ENCODE assay signal across 36 cellular contexts in the genomic region with DNA sequence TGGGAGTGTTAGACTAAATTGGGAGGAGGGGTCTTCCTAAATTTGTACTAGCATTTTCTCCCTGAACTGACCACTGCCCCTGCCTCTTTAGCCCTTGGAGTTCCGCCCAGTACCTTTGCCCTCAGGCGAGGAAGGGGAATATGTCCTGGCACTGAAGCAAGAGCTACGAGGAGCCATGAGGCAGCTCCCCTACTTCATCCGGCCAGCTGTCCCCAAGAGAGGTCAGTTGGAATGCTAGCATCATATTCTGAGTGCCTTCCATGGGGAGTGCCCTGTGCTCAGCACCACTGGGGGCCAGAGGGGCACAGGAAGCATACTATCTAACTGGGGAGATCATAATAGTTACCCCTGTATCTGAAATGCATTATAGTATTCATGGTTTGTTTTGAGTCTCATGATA. TPM values are rescaled to one million over a fixed set of nuclear protein-coding genes. Genes with fewer than 3 reads are reported as not detected.
DNase-seq lines count a peak whose midpoint lies in the region; ATAC-seq and TF ChIP-seq lines count a peak whose summit lies in the region.
"Had no signal": no experiment of that assay in that cellular context is flagged by ENCODE, and none has a peak within 500 bp of the region (broad histone marks: within the 10 kb centered on the region; RNA-seq: fewer than 3 reads in every experiment).

No MANE protein-coding gene starts in this region.

- whole genome bisulfite sequencing in GM23248 (ENCODE audit: low coverage in 1 of 2, low lambda C conversion rate in 2 of 2, missing lambda C conversion rate in 2 of 2), 2 experiments, result 73 to 77% methylated on average over 4 of the region's 4 CpGs

- H3K27me3 ChIP-seq in SJCRH30 (no peaks in the 10 kb centered on the region), gastrocnemius medialis (no peaks in the 10 kb centered on the region), GM23248 (replicated peaks; ENCODE audit: insufficient read depth) (no peaks in the 10 kb centered on the region)
- H3K27me3 ChIP-seq: cardiac muscle cell, left lung, Peyer's patch, suprapubic skin, upper lobe of left lung had no signal

- no peaks in the 10 kb centered on the region for H3K9me3 Mint-ChIP-seq in immature natural killer cell
- H3K9me3 Mint-ChIP-seq: activated naive CD4-positive, alpha-beta T cell treated with anti-CD3 and anti-CD28 coated beads for 36 hours; effector memory CD8-positive, alpha-beta T cell; naive B cell had no signal

- peaks cover 0 to 6% (median 5%) of the 10 kb centered on the region in 3 donors for H3K36me3 Mint-ChIP-seq in immature natural killer cell

- no peak overlapping the region for H2AFZ ChIP-seq in GM23248

- H3K4me2 ChIP-seq in GM23248 (ENCODE audit: unreplicated experiment), result no peak overlapping the region

- H3K4me3 ChIP-seq in SJCRH30, result no peak overlapping the region
- H3K4me3 ChIP-seq in coronary artery, result no peak overlapping the region
- H3K4me3 ChIP-seq in gastrocnemius medialis, result no peak overlapping the region
- H3K4me3 ChIP-seq in GM23248, result no peak overlapping the region
- H3K4me3 ChIP-seq: cardiac muscle cell, HAP-1, left lung, Peyer's patch, prostate gland, suprapubic skin, upper lobe of left lung had no signal

- no peak overlapping the region for H3K9ac ChIP-seq in GM23248

- H3K4me1 ChIP-seq in SJCRH30 (peaks cover 37% of the 10 kb centered on the region), gastrocnemius medialis (peaks cover 24% of the 10 kb centered on the region in 2 donors), GM23248 (ENCODE audit: insufficient read depth) (peaks cover 26% of the 10 kb centered on the region)

- ATAC-seq in gastrocnemius medialis, result no peak
- ATAC-seq: effector memory CD8-positive, alpha-beta T cell; left lung had no signal

- peak; percentile 41 for DNase-seq in activated CD8-positive, alpha-beta memory T cell treated with anti-CD3 and anti-CD28 coated beads, Interleukin-2, amount 50 U/mL, for 48 hours
- no peak for DNase-seq in activated CD8-positive, alpha-beta memory T cell treated with anti-CD3 and anti-CD28 coated beads, Interleukin-2, amount 50 U/mL, for 4 hours
- DNase-seq in SJCRH30 (peak; percentile 61 to 65), coronary artery (ENCODE audit: low spot score) (peak; percentile 57), gastrocnemius medialis (no peak), immature natural killer cell (no peak), GM23248 (no peak), hippocampal formation (lab: John Stamatoyannopoulos, UW) (no peak)
- DNase-seq: 8988T; activated CD4-positive, alpha-beta T cell treated with anti-CD3 and anti-CD28 coated beads for 48 hours; activated naive CD4-positive, alpha-beta T cell treated with anti-CD3 and anti-CD28 coated beads for 36 hours; aorta; cortex of kidney; effector memory CD8-positive, alpha-beta T cell; erythroblast; glutamatergic neuron; IMR-90; left lung; naive B cell; NCI-H146; NCI-H226; NCI-H748 treated with DMSO at 0.1 percent for 48 hours; occipital lobe; Peyer's patch; SHP77 treated with DMSO at 0.1 percent for 48 hours; stimulated activated CD4-positive, alpha-beta T cell treated with anti-CD3 and anti-CD28 coated beads, Interleukin-15, amount 100 ng/mL, for 24 hours; stimulated activated CD4-positive, alpha-beta T cell treated with anti-CD3 and anti-CD28 coated beads, Interleukin-4, amount 100 ng/mL, for 4 hours; T-helper 9 cell had no signal

- H3K9me3 ChIP-seq in SJCRH30 (replicated peaks) (no peaks in the 10 kb centered on the region), gastrocnemius medialis (no peaks in the 10 kb centered on the region), GM23248 (ENCODE audit: low read depth) (no peaks in the 10 kb centered on the region)
- H3K9me3 ChIP-seq: HAP-1, left lung, Peyer's patch, prostate gland, suprapubic skin, upper lobe of left lung had no signal

- H3K79me2 ChIP-seq in GM23248 (ENCODE audit: insufficient read depth), result no peaks in the 10 kb centered on the region

- H3K27ac Mint-ChIP-seq in immature natural killer cell, result peak overlapping the region in 2 of 6 donors; percentile 6 to 59
- H3K27ac Mint-ChIP-seq: activated naive CD4-positive, alpha-beta T cell treated with anti-CD3 and anti-CD28 coated beads for 36 hours had no signal

- peak overlapping the region; percentile 62 for H3K27ac ChIP-seq in SJCRH30
- no peak overlapping the region for H3K27ac ChIP-seq in coronary artery
- H3K27ac ChIP-seq in gastrocnemius medialis, result peak overlapping the region; percentile 25 to 50 (median 40)
- H3K27ac ChIP-seq in GM23248, result no peak overlapping the region
- H3K27ac ChIP-seq: C4-2B, cardiac muscle cell, left lung, Peyer's patch, prostate gland, suprapubic skin, VCaP had no signal

- H4K20me1 ChIP-seq in GM23248 (ENCODE audit: insufficient read depth), result no peaks in the 10 kb centered on the region

- H3F3A ChIP-seq in GM23248 (ENCODE audit: insufficient read depth), result peaks cover 24% of the 10 kb centered on the region

- H3K27me3 Mint-ChIP-seq in immature natural killer cell (ENCODE audit: low read depth in 3 of 3), result peaks cover 0 to 2% (median 0%) of the 10 kb centered on the region in 3 donors
- H3K27me3 Mint-ChIP-seq: effector memory CD8-positive, alpha-beta T cell; naive B cell had no signal

- intact Hi-C loops in gastrocnemius medialis (cut with DNase I; ENCODE audit: low total_unique reads), result no loop called here

- H3K36me3 ChIP-seq in SJCRH30, result no peaks in the 10 kb centered on the region
- H3K36me3 ChIP-seq in gastrocnemius medialis, result no peaks in the 10 kb centered on the region
- no peaks in the 10 kb centered on the region for H3K36me3 ChIP-seq in GM23248 (ENCODE audit: low read depth)
- H3K36me3 ChIP-seq: cardiac muscle cell, left lung, Peyer's patch, prostate gland, suprapubic skin, upper lobe of left lung had no signal

- H3K9me2 ChIP-seq in GM23248 (ENCODE audit: insufficient read depth), result no peaks in the 10 kb centered on the region

- peaks cover 1 to 17% of the 10 kb centered on the region in 2 donors for H3K4me1 Mint-ChIP-seq in immature natural killer cell

- TF ChIP-seq CTCF in coronary artery (IDR thresholded peaks at IDR 0.05) (no peak), gastrocnemius medialis (IDR thresholded peaks at IDR 0.05 in 4 of 5, conservative IDR thresholded peaks at IDR 0.05 in 1 of 5) (no peak)

- TF ChIP-seq POLR2A in gastrocnemius medialis (IDR thresholded peaks at IDR 0.05), result no peak

- H3K4me3 Mint-ChIP-seq in immature natural killer cell, result no peak overlapping the region
- H3K4me3 Mint-ChIP-seq: activated naive CD4-positive, alpha-beta T cell treated with anti-CD3 and anti-CD28 coated beads for 36 hours; effector memory CD8-positive, alpha-beta T cell; naive B cell had no signal

- in situ Hi-C loops in gastrocnemius medialis (cut with MboI; ENCODE audit: low sequenced_read_pairs in 4 of 4), result loop anchor here (5.0 kb wide), 1 partner anchor 37 kb away; no protein-coding TSS in a partner anchor
- in situ Hi-C loops in GM23248 (cut with MboI), result no loop called here

RNA-seq across cellular contexts. Expression of a gene that starts 10.7 kb away (rescaled TPM):
- 16.7 and 18.4 TPM in 2 replicates for total RNA-seq in SJCRH30 (2014; rRNA removed; shearing (Covaris generic))
- 10 to 100 TPM; 43.5 to 78.8 (median 59.4) TPM for total RNA-seq in gastrocnemius medialis
- 100 to 1,000 TPM; 112 to 207 (median 119) TPM for polyA plus RNA-seq in immature natural killer cell
- 17.4 and 24.2 TPM in 2 replicates for total RNA-seq in GM23248 (2014; rRNA removed; shearing (Covaris generic))
- 34.7 and 37.9 TPM in 2 replicates for polyA plus RNA-seq in GM23248 (2016; fragmentation: Nextera tagmentation; extraction: Ambion mirVana)

RNA-seq across cellular contexts. Expression of a gene that starts 10.8 kb away (rescaled TPM):
- total RNA-seq in SJCRH30 (2014; rRNA removed; shearing (Covaris generic)), result 0.69 and 0.84 TPM in 2 replicates
- 10 to 100 TPM in 1 of 4 donors, 1 to 10 TPM in 3; 3.3 to 19.0 (median 6.7) TPM for total RNA-seq in gastrocnemius medialis
- polyA plus RNA-seq in immature natural killer cell (under 1 TPM in 2 of 3 donors, not detected in 1; 0.11 to 0.55 TPM), GM23248 (2016; fragmentation: Nextera tagmentation; extraction: Ambion mirVana) (1.9 and 2.3 TPM in 2 replicates)
- 0.25 and 1.3 TPM in 2 replicates for total RNA-seq in GM23248 (2014; rRNA removed; shearing (Covaris generic))

RNA-seq across cellular contexts. Expression of a gene that starts 17.4 kb away (rescaled TPM):
- 33.4 and 35.6 TPM in 2 replicates for total RNA-seq in SJCRH30 (2014; rRNA removed; shearing (Covaris generic))
- total RNA-seq in gastrocnemius medialis, result 100 to 1,000 TPM in 1 of 4 donors, 10 to 100 TPM in 3; 37.1 to 108 (median 75.4) TPM
- 10 to 100 TPM; 17.9 to 28.0 (median 20.7) TPM for polyA plus RNA-seq in immature natural killer cell
- total RNA-seq in GM23248 (2014; rRNA removed; shearing (Covaris generic)), result 26.1 and 36.5 TPM in 2 replicates
- 18.3 TPM in 2 replicates for polyA plus RNA-seq in GM23248 (2016; fragmentation: Nextera tagmentation; extraction: Ambion mirVana)

RNA-seq across cellular contexts. Expression of a gene that starts 21.2 kb away (rescaled TPM):
- total RNA-seq in SJCRH30 (2014; rRNA removed; shearing (Covaris generic)), result 161 and 177 TPM in 2 replicates
- 1,000 to 10,000 TPM; 1,815 to 2,839 (median 2,202) TPM for total RNA-seq in gastrocnemius medialis
- polyA plus RNA-seq in immature natural killer cell (1,000 to 10,000 TPM; 3,408 to 4,367 (median 4,229) TPM), GM23248 (2016; fragmentation: Nextera tagmentation; extraction: Ambion mirVana) (169 and 180 TPM in 2 replicates)
- 221 and 263 TPM in 2 replicates for total RNA-seq in GM23248 (2014; rRNA removed; shearing (Covaris generic))

RNA-seq across cellular contexts. Expression of a gene that starts 46.3 kb away (rescaled TPM):
- total RNA-seq in SJCRH30 (2014; rRNA removed; shearing (Covaris generic)), result 0.10 TPM in 2 replicates
- total RNA-seq in gastrocnemius medialis, result 100 to 1,000 TPM; 274 to 585 (median 420) TPM
- polyA plus RNA-seq in immature natural killer cell, result not detected
- not detected in 2 replicates for total RNA-seq in GM23248 (2014; rRNA removed; shearing (Covaris generic))
- polyA plus RNA-seq in GM23248 (2016; fragmentation: Nextera tagmentation; extraction: Ambion mirVana), result not detected in 2 replicates
- total RNA-seq: activated naive CD4-positive, alpha-beta T cell treated with anti-CD3 and anti-CD28 coated beads for 36 hours; aorta; cardiac muscle cell; G401; IMR-90; left lung; occipital lobe; Peyer's patch; suprapubic skin; upper lobe of left lung had no signal
- polyA plus RNA-seq: aorta, cardiac muscle cell, IMR-90 had no signal

Comparison
In these comparisons a context has a peak if more than half of its experiments do, and no peak if none do; other contexts are left out.
1. DNase-seq: peak in activated CD8-positive, alpha-beta memory T cell treated with anti-CD3 and anti-CD28 coated beads, Interleukin-2, amount 50 U/mL, for 48 hours (single experiment), SJCRH30 (2 of 2) and coronary artery (single experiment); none in activated CD8-positive, alpha-beta memory T cell treated with anti-CD3 and anti-CD28 coated beads, Interleukin-2, amount 50 U/mL, for 4 hours (single experiment), gastrocnemius medialis (0 of 2), immature natural killer cell (0 of 3), GM23248 (single experiment) and hippocampal formation (0 of 2).
2. H3K27ac ChIP-seq: peak in SJCRH30 (single experiment) and gastrocnemius medialis (4 of 4); none in coronary artery (0 of 2) and GM23248 (single experiment).